Comparison of ENCODE assay signal across 9 cellular contexts in genomic region chr20:25372584-25373336, GRCh38. TPM values are rescaled to one million over a fixed set of nuclear protein-coding genes. Genes with fewer than 3 reads are reported as not detected.
A peak's percentile ranks its signal among the peaks of the same experiment; 100 is the strongest.
DNase-seq lines count a peak whose midpoint lies in the region; ATAC-seq and TF ChIP-seq lines count a peak whose summit lies in the region.
"Had no signal": no experiment of that assay in that cellular context is flagged by ENCODE, and none has a peak within 500 bp of the region (broad histone marks: within the 10 kb centered on the region; RNA-seq: fewer than 3 reads in every experiment).

No MANE protein-coding gene starts in this region.

- H2AK5ac ChIP-seq in mesenchymal stem cell (ENCODE audit: low read length, severe bottlenecking) = no peak overlapping the region

- H3K4ac ChIP-seq in mesenchymal stem cell (ENCODE audit: low read depth in 1 of 2, low read length in 2 of 2) = no peak overlapping the region

- no peak overlapping the region for H2BK5ac ChIP-seq in mesenchymal stem cell (ENCODE audit: low read depth, low read length, poor library complexity, severe bottlenecking)

- H3K4me3 ChIP-seq in astrocyte of the cerebellum (ENCODE audit: low read depth, low read length) (no peak overlapping the region), mesenchymal stem cell (ENCODE audit: insufficient read depth in 1 of 2, low read depth in 1 of 2, low read length in 2 of 2) (peak overlapping the region in 1 of 2 experiments; percentile 42)
- H3K4me3 ChIP-seq: suprapubic skin had no signal

- peaks cover 33% of the 10 kb centered on the region for H3K79me1 ChIP-seq in mesenchymal stem cell (replicated peaks; ENCODE audit: low read length, poor library complexity, severe bottlenecking)

- H4K91ac ChIP-seq in mesenchymal stem cell (ENCODE audit: low read length) = no peak overlapping the region

- H3K9ac ChIP-seq in mesenchymal stem cell (ENCODE audit: low read length) = peak overlapping the region; percentile 27

- 94% methylated on average over 8 of the region's 10 CpGs for WGBS in mesenchymal stem cell

- peak overlapping the region in 1 of 2 experiments; percentile 89 for H3K14ac ChIP-seq in mesenchymal stem cell (ENCODE audit: low read length in 2 of 2)

- H3K27me3 ChIP-seq in mesenchymal stem cell (ENCODE audit: control insufficient read depth in 1 of 2, insufficient read depth in 1 of 2, low read length in 2 of 2) = no peaks in the 10 kb centered on the region
- H3K27me3 ChIP-seq: suprapubic skin had no signal

- no peaks in the 10 kb centered on the region for H3K36me3 ChIP-seq in mesenchymal stem cell (ENCODE audit: control insufficient read depth in 1 of 2, insufficient read depth in 2 of 2, low read depth in 1 of 2, low read length in 2 of 2)
- H3K36me3 ChIP-seq: suprapubic skin had no signal

- H3K27ac ChIP-seq in mesenchymal stem cell (ENCODE audit: low read length, poor library complexity, severe bottlenecking) = no peak overlapping the region
- H3K27ac ChIP-seq: suprapubic skin had no signal

- TF ChIP-seq CTCF in astrocyte of the cerebellum (IDR thresholded peaks at IDR 0.05; ENCODE audit: low read depth, low read length, missing control alignments) = no peak

- H2BK120ac ChIP-seq in mesenchymal stem cell (ENCODE audit: low read depth, low read length) = no peak overlapping the region

- H4K8ac ChIP-seq in mesenchymal stem cell (ENCODE audit: low read length) = no peak overlapping the region

- no peak for ATAC-seq in left lobe of liver
- ATAC-seq in HG03095 (IDR thresholded peaks at IDR 0.05; ENCODE audit: unreplicated experiment) = no peak
- ATAC-seq in HG03280 (IDR thresholded peaks at IDR 0.05; ENCODE audit: unreplicated experiment) = no peak
- ATAC-seq: naive thymus-derived CD8-positive, alpha-beta T cell had no signal

- H3K18ac ChIP-seq in mesenchymal stem cell (ENCODE audit: low read depth in 1 of 2, low read length in 2 of 2) = peak overlapping the region in 1 of 2 experiments; percentile 56

- no peak overlapping the region for H2BK12ac ChIP-seq in mesenchymal stem cell (ENCODE audit: low read length in 2 of 2)

- H3K23ac ChIP-seq in mesenchymal stem cell (ENCODE audit: low read length in 2 of 2) = peak overlapping the region in 1 of 2 experiments; percentile 34

- no peak overlapping the region for H3K4me2 ChIP-seq in mesenchymal stem cell (ENCODE audit: low read length, poor library complexity, severe bottlenecking)

- H2AFZ ChIP-seq in mesenchymal stem cell (ENCODE audit: low read depth, low read length) = no peak overlapping the region

- peaks cover 22% of the 10 kb centered on the region for H3K9me3 ChIP-seq in mesenchymal stem cell (ENCODE audit: control insufficient read depth, low read length)
- H3K9me3 ChIP-seq: suprapubic skin had no signal

- H2BK15ac ChIP-seq in mesenchymal stem cell (ENCODE audit: low read depth, poor library complexity, severe bottlenecking) = no peak overlapping the region

- H3K4me1 ChIP-seq in mesenchymal stem cell (ENCODE audit: control insufficient read depth, insufficient read depth, low read depth, low read length) = peaks cover 3% of the 10 kb centered on the region
- H3K4me1 ChIP-seq: suprapubic skin had no signal

- DNase-seq in Daoy (ENCODE audit: low read depth) (peak; percentile 69), HS-5 (ENCODE audit: low read depth) (peak; percentile 92), astrocyte of the cerebellum (ENCODE audit: low read depth) (peak; percentile 89), mesenchymal stem cell (peak; percentile 97), left lobe of liver (ENCODE audit: low spot score) (no peak)
- DNase-seq: naive thymus-derived CD8-positive, alpha-beta T cell had no signal

- in situ Hi-C loops in astrocyte of the cerebellum (cut with HindIII; ENCODE audit: low sequenced_read_pairs) = no loop called here

RNA-seq across cellular contexts. Expression of gene ABHD12, which starts 17.9 kb away (rescaled TPM):
- total RNA-seq in Daoy (2014; rRNA removed; shearing (Covaris generic)) = 22.4 and 42.4 TPM in 2 replicates
- 71.9 TPM for polyA plus RNA-seq in mesenchymal stem cell (2013, experiment 1 of 2)
- polyA plus RNA-seq in mesenchymal stem cell (2013, experiment 2 of 2) = 74.0 TPM
- 25.0 TPM for total RNA-seq in left lobe of liver

RNA-seq across cellular contexts. Expression of gene GINS1, which starts 34.7 kb away (rescaled TPM):
- 37.1 and 37.9 TPM in 2 replicates for total RNA-seq in Daoy (2014; rRNA removed; shearing (Covaris generic))
- 2.7 TPM for polyA plus RNA-seq in mesenchymal stem cell (2013, experiment 1 of 2)
- polyA plus RNA-seq in mesenchymal stem cell (2013, experiment 2 of 2) = 2.5 TPM
- total RNA-seq in left lobe of liver = 0.58 TPM

Comparison
In these comparisons a context has a peak if more than half of its experiments do, and no peak if none do; other contexts are left out.
1. RNA of gene GINS1, which starts 34.7 kb away (total RNA-seq): 37.1 to 37.9 TPM in Daoy; 0.58 TPM in left lobe of liver (single experiment); every median in the first group is over 10 times any median in the second.